ENCODE assay signal across 23 cellular contexts in genomic region chr11:32109138-32109537, GRCh38. TPM values are rescaled to one million over a fixed set of nuclear protein-coding genes. Genes with fewer than 3 reads are reported as not detected.
DNase-seq lines count a peak whose midpoint lies in the region; ATAC-seq and TF ChIP-seq lines count a peak whose summit lies in the region.
"Had no signal": no experiment of that assay in that cellular context is flagged by ENCODE, and none has a peak within 500 bp of the region (broad histone marks: within the 10 kb centered on the region; RNA-seq: fewer than 3 reads in every experiment).

No MANE protein-coding gene starts in this region.

- ATAC-seq in SK-N-SH treated with all-trans-retinoic acid at 6 μM for 48 hours, result no peak
- ATAC-seq in GM19023 (IDR thresholded peaks at IDR 0.05; ENCODE audit: unreplicated experiment), result no peak
- ATAC-seq: activated CD4-positive, CD25-positive, alpha-beta regulatory T cell treated with anti-CD3 and anti-CD28 coated beads, Interleukin-2, amount 50 U/mL, for 24 hours; esophagus mucosa had no signal

- no peak overlapping the region for H3K4me3 ChIP-seq in choroid plexus epithelial cell (ENCODE audit: low read depth, low read length)
- H3K4me3 ChIP-seq: adrenal gland, tibial artery had no signal

- no peak for TF ChIP-seq CTCF in choroid plexus epithelial cell (conservative IDR thresholded peaks at IDR 0.05; ENCODE audit: low read depth, low read length)

- DNase-seq in HCEC 1CT, result peak; percentile 59
- peak; percentile 76 for DNase-seq in RPMI7951 (ENCODE audit: low read depth)
- DNase-seq in choroid plexus epithelial cell (ENCODE audit: low read depth), result peak; percentile 84
- DNase-seq in renal cortical epithelial cell (ENCODE audit: low read depth), result peak; percentile 78
- DNase-seq in NCI-H2107 treated with DMSO at 0.1 percent for 48 hours (lab: John Stamatoyannopoulos, UW; ENCODE audit: unreplicated experiment), result no peak
- no peak for DNase-seq in T-helper 2 cell
- DNase-seq: activated CD4-positive, alpha-beta memory T cell treated with anti-CD3 and anti-CD28 coated beads, Interleukin-2, amount 10 ng/mL, durations not matched to agents 7 days and 5 days; activated gamma-delta T cell treated with Interleukin-2 at 50 U/mL for 16 hours; adrenal gland; CD4-positive, CD25-positive, alpha-beta regulatory T cell; central memory CD4-positive, alpha-beta T cell; DMS 273 treated with DMSO at 0.1 percent for 48 hours; glutamatergic neuron; HFFc6; mesendoderm; naive B cell; NCI-H1105 treated with DMSO at 0.1 percent for 48 hours; stimulated activated naive CD8-positive, alpha-beta T cell treated with anti-CD3 and anti-CD28 coated beads, Interleukin-15, amount 100 ng/mL, for 72 hours; tibial artery had no signal

TF ChIP-seq in SK-N-SH treated with all-trans-retinoic acid at 6 μM for 48 hours, 23 proteins besides CTCF, POLR2A, EP300 and RAD21:
- TF ChIP-seq PATZ1 (CRISPR knock-in tag; IDR thresholded peaks at IDR 0.05; ENCODE audit: borderline replicate concordance) (no peak), GLIS3 (CRISPR knock-in tag; IDR thresholded peaks at IDR 0.05) (no peak), ESRRG (CRISPR knock-in tag; IDR thresholded peaks at IDR 0.05) (no peak), BACH2 (CRISPR knock-in tag; IDR thresholded peaks at IDR 0.05; ENCODE audit: borderline replicate concordance) (no peak), ARNTL (CRISPR knock-in tag; IDR thresholded peaks at IDR 0.05; ENCODE audit: borderline replicate concordance, low read depth) (no peak), ZFP3 (CRISPR knock-in tag; IDR thresholded peaks at IDR 0.05) (no peak), OSR1 (CRISPR knock-in tag; IDR thresholded peaks at IDR 0.05) (no peak)

RNA-seq across cellular contexts. Expression of gene RCN1, which starts 18.3 kb away (rescaled TPM):
- 192 and 209 TPM in 2 replicates for total RNA-seq in RPMI7951 (2014; rRNA removed; shearing (Covaris generic))
- 245 and 372 TPM in 2 replicates for total RNA-seq in renal cortical epithelial cell

Comparison
In these comparisons a context has a peak if more than half of its experiments do, and no peak if none do; other contexts are left out.
1. DNase-seq: peak in HCEC 1CT (single experiment), RPMI7951 (single experiment), choroid plexus epithelial cell (single experiment) and renal cortical epithelial cell (single experiment); none in NCI-H2107 treated with DMSO at 0.1 percent for 48 hours (single experiment) and T-helper 2 cell (0 of 5).